ENCODE assay signal across 8 cellular contexts in genomic region chr14:50860478-50861086, GRCh38. TPM values are rescaled to one million over a fixed set of nuclear protein-coding genes. Genes with fewer than 3 reads are reported as not detected.
A peak's percentile ranks its signal among the peaks of the same experiment; 100 is the strongest.
DNase-seq lines count a peak whose midpoint lies in the region; ATAC-seq and TF ChIP-seq lines count a peak whose summit lies in the region.

No MANE protein-coding gene starts in this region.

- intact Hi-C loops in heart right ventricle (cut with DNase I), result loop anchor here in 8 of 10 donors (2.0 to 10.0 kb wide), 7 partner anchors 68 to 258 kb away; no protein-coding TSS in a partner anchor
- intact Hi-C loops in posterior cingulate gyrus (cut with DNase I), result loop anchor here (5.0 to 10.0 kb wide), 2 partner anchors 97 to 246 kb away; no protein-coding TSS in a partner anchor
- intact Hi-C loops in transverse colon (cut with DNase I; ENCODE audit: low total_unique reads), result no loop called here

- H3K27me3 ChIP-seq in adipocyte (replicated peaks; ENCODE audit: control insufficient read depth, insufficient read depth, low read length) (peaks cover 5% of the 10 kb centered on the region), heart right ventricle (no peaks in the 10 kb centered on the region), transverse colon (no peaks in the 10 kb centered on the region)

- H3K9ac ChIP-seq in adipocyte (ENCODE audit: low read length), result peak overlapping the region; percentile 83

- in situ Hi-C loops in transverse colon (cut with MboI; ENCODE audit: low pct_ligation_motif_present in 1 of 4, low pct_unique_long_range_greater_than_20kb in 1 of 4, low sequenced_read_pairs in 3 of 4), result no loop called here

- POLR2A ChIA-PET in AG04449 (lab: Yijun Ruan, JAX), result interaction anchor here (0.6 to 1.5 kb wide), 4 partner anchors 13 to 192 kb away, joined by 3 to 5 read pairs (median 4); partner anchors contain the start of gene SAV1

- H3K4me1 ChIP-seq in adipocyte (ENCODE audit: control insufficient read depth, insufficient read depth, low read length) (peaks cover 23% of the 10 kb centered on the region), heart right ventricle (peaks cover 0 to 14% (median 9%) of the 10 kb centered on the region in 9 donors), transverse colon (peaks cover 0 to 10% (median 9%) of the 10 kb centered on the region in 4 donors)

- WGBS in heart right ventricle, 2 donors, result 4% methylated on average over 6 of the region's 6 CpGs
- WGBS in transverse colon (ENCODE audit: low coverage in 1 of 2), 2 donors, result 0 to 1% methylated on average over 3 to 6 of the region's 6 CpGs

- H3K36me3 ChIP-seq in adipocyte (ENCODE audit: control insufficient read depth, insufficient read depth, low read length, severe bottlenecking) (no peaks in the 10 kb centered on the region), heart right ventricle (no peaks in the 10 kb centered on the region), transverse colon (no peaks in the 10 kb centered on the region)

- H3K27ac ChIP-seq in heart right ventricle (peak overlapping the region in 9 of 10 donors; percentile 24 to 86 (median 64)), transverse colon (peak overlapping the region; percentile 52 to 63 (median 56))

- H3K9me3 ChIP-seq in adipocyte (ENCODE audit: control insufficient read depth, low read length) (no peaks in the 10 kb centered on the region), heart right ventricle (no peaks in the 10 kb centered on the region), transverse colon (no peaks in the 10 kb centered on the region)

- CTCF ChIA-PET in AG04449 (lab: Yijun Ruan, JAX), result interaction anchor here (0.6 to 12.6 kb wide), 59 partner anchors 9 to 582 kb away, joined by 3 to 147 read pairs (median 5); partner anchors contain the start of genes ABHD12B, ATL1, NIN and SAV1

- TF ChIP-seq EP300 in transverse colon (IDR thresholded peaks at IDR 0.05; ENCODE audit: low read depth), result no peak

- TF ChIP-seq POLR2A in transverse colon (IDR thresholded peaks at IDR 0.05), result no peak

- no peak for DNase-seq in AG04449 (ENCODE audit: low read depth, low spot score)
- peak; percentile 78 for DNase-seq in NCI-H128 (lab: John Stamatoyannopoulos, UW; ENCODE audit: unreplicated experiment)
- DNase-seq in SW 1271 (lab: John Stamatoyannopoulos, UW), result peak; percentile 25 to 74
- DNase-seq in adipocyte (ENCODE audit: low read depth), result peak; percentile 93
- DNase-seq in heart right ventricle, result peak; percentile 70 to 83
- peak; percentile 71 to 96 (median 85) for DNase-seq in posterior cingulate gyrus
- peak; percentile 88 for DNase-seq in transverse colon

- ATAC-seq in GM21390 (IDR thresholded peaks at IDR 0.05; ENCODE audit: unreplicated experiment) (peak; percentile 62), heart right ventricle (peak; percentile 44 to 89 (median 80))

- H3K4me3 ChIP-seq in AG04449 (ENCODE audit: low read depth, low read length), result peak overlapping the region; percentile 57
- H3K4me3 ChIP-seq in adipocyte (ENCODE audit: low read length), result peak overlapping the region; percentile 85
- H3K4me3 ChIP-seq in heart right ventricle, result peak overlapping the region; percentile 30 to 63 (median 61)
- H3K4me3 ChIP-seq in transverse colon, result peak overlapping the region; percentile 3 to 57 (median 32)

- TF ChIP-seq CTCF in AG04449 (IDR thresholded peaks at IDR 0.05; ENCODE audit: insufficient read depth, low read length, missing control alignments), result peak; percentile 65
- peak; percentile 69 to 86 (median 81) for TF ChIP-seq CTCF in heart right ventricle (IDR thresholded peaks at IDR 0.05)
- TF ChIP-seq CTCF in transverse colon (IDR thresholded peaks at IDR 0.05), result peak; percentile 45 to 80 (median 72)

RNA-seq across cellular contexts. Expression of gene ABHD12B, which starts 11.3 kb away (rescaled TPM):
- total RNA-seq in heart right ventricle (not detected), transverse colon (1 to 10 TPM in 2 of 4 donors, under 1 TPM in 1, not detected in 1; 0.32 to 7.9 (median 2.5) TPM)
- not detected for polyA plus RNA-seq in heart right ventricle

RNA-seq across cellular contexts. Expression of gene NIN, which starts 29.6 kb away (rescaled TPM):
- 10 to 100 TPM; 20.2 to 38.7 (median 26.6) TPM for total RNA-seq in heart right ventricle
- 10 to 100 TPM in 1 of 2 donors, 1 to 10 TPM in 1; 4.0 to 14.3 TPM for polyA plus RNA-seq in heart right ventricle
- 10 to 100 TPM in 3 of 4 donors, 1 to 10 TPM in 1; 9.4 to 66.3 (median 26.5) TPM for total RNA-seq in transverse colon

Comparison
In these comparisons a context has a peak if more than half of its experiments do, and no peak if none do; other contexts are left out.
1. H3K4me3 ChIP-seq: peak in every context shown above with its lines; median percentile 85 in adipocyte; 61 in heart right ventricle; 57 in AG04449; 32 in transverse colon.